In genomic region chr16:100989-101388, GRCh38 we compare ENCODE assay signal across 17 cellular contexts. TPM values are rescaled to one million over a fixed set of nuclear protein-coding genes. Genes with fewer than 3 reads are reported as not detected.
DNase-seq lines count a peak whose midpoint lies in the region; ATAC-seq and TF ChIP-seq lines count a peak whose summit lies in the region.
"Had no signal": no experiment of that assay in that cellular context is flagged by ENCODE, and none has a peak within 500 bp of the region (broad histone marks: within the 10 kb centered on the region; RNA-seq: fewer than 3 reads in every experiment).

No MANE protein-coding gene starts in this region.

- TF ChIP-seq POLR2A in esophagus squamous epithelium (IDR thresholded peaks at IDR 0.05) (no peak), gastrocnemius medialis (IDR thresholded peaks at IDR 0.05) (no peak)

- TF ChIP-seq CTCF in heart right ventricle (IDR thresholded peaks at IDR 0.05) = no peak
- no peak for TF ChIP-seq CTCF in esophagus squamous epithelium (IDR thresholded peaks at IDR 0.05)
- TF ChIP-seq CTCF in gastrocnemius medialis (IDR thresholded peaks at IDR 0.05 in 4 of 5, conservative IDR thresholded peaks at IDR 0.05 in 1 of 5) = no peak
- no peak for TF ChIP-seq CTCF in upper lobe of right lung (IDR thresholded peaks at IDR 0.05)

- H3K27ac ChIP-seq in heart right ventricle (peak overlapping the region in 9 of 10 donors; percentile 39 to 85 (median 79)), esophagus squamous epithelium (peak overlapping the region in 3 of 4 donors; percentile 70 to 75 (median 71)), gastrocnemius medialis (peak overlapping the region; percentile 75 to 88 (median 84)), upper lobe of right lung (peak overlapping the region; percentile 76)
- H3K27ac ChIP-seq: BLaER1 treated with 17β-estradiol and CSF1 and Interleukin-3, amounts not matched to agents 10 nM and 100 nM had no signal

- DNase-seq in heart right ventricle (no peak), left ventricle myocardium superior (no peak), esophagus squamous epithelium (lab: John Stamatoyannopoulos, UW) (no peak), gastrocnemius medialis (no peak), upper lobe of right lung (no peak)
- DNase-seq: GF-D8, Karpas-422, NCI-H1417, NCI-H1930, NCI-H2171, NCI-H510A, NCI-H82 had no signal

- ATAC-seq in heart right ventricle (no peak), left ventricle myocardium superior (no peak), gastrocnemius medialis (no peak), upper lobe of right lung (no peak), GM18867 (IDR thresholded peaks at IDR 0.05; ENCODE audit: unreplicated experiment) (no peak), HG02973 (IDR thresholded peaks at IDR 0.05; ENCODE audit: unreplicated experiment) (no peak), GM21515 (IDR thresholded peaks at IDR 0.05; ENCODE audit: unreplicated experiment) (no peak)
- ATAC-seq: Panc1 had no signal

- H3K27me3 ChIP-seq in heart right ventricle (no peaks in the 10 kb centered on the region), esophagus squamous epithelium (no peaks in the 10 kb centered on the region), gastrocnemius medialis (no peaks in the 10 kb centered on the region), upper lobe of right lung (no peaks in the 10 kb centered on the region)
- H3K27me3 ChIP-seq: BLaER1 treated with 17β-estradiol and CSF1 and Interleukin-3, amounts not matched to agents 10 nM and 100 nM had no signal

- H3K9me3 ChIP-seq in heart right ventricle = no peaks in the 10 kb centered on the region
- H3K9me3 ChIP-seq in esophagus squamous epithelium = no peaks in the 10 kb centered on the region
- no peaks in the 10 kb centered on the region for H3K9me3 ChIP-seq in gastrocnemius medialis
- no peaks in the 10 kb centered on the region for H3K9me3 ChIP-seq in upper lobe of right lung
- H3K9me3 ChIP-seq: BLaER1 treated with 17β-estradiol and CSF1 and Interleukin-3, amounts not matched to agents 10 nM and 100 nM had no signal

- H3K4me1 ChIP-seq in heart right ventricle (peaks cover 9 to 54% (median 31%) of the 10 kb centered on the region in 9 donors), esophagus squamous epithelium (peaks cover 0 to 35% (median 5%) of the 10 kb centered on the region in 3 donors), gastrocnemius medialis (peaks cover 61 to 65% of the 10 kb centered on the region in 2 donors), upper lobe of right lung (peaks cover 20% of the 10 kb centered on the region)

- no peak overlapping the region for H3K4me3 ChIP-seq in heart right ventricle
- no peak overlapping the region for H3K4me3 ChIP-seq in esophagus squamous epithelium
- H3K4me3 ChIP-seq in gastrocnemius medialis = no peak overlapping the region
- H3K4me3 ChIP-seq in upper lobe of right lung = no peak overlapping the region
- H3K4me3 ChIP-seq: BLaER1 treated with 17β-estradiol and CSF1 and Interleukin-3, amounts not matched to agents 10 nM and 100 nM had no signal

- H3K36me3 ChIP-seq in heart right ventricle = peaks cover 0 to 47% (median 0%) of the 10 kb centered on the region in 9 donors
- H3K36me3 ChIP-seq in esophagus squamous epithelium = peaks cover 3 to 63% (median 9%) of the 10 kb centered on the region in 3 donors
- peaks cover 0 to 6% of the 10 kb centered on the region in 2 donors for H3K36me3 ChIP-seq in gastrocnemius medialis
- H3K36me3 ChIP-seq in upper lobe of right lung = peaks cover 13% of the 10 kb centered on the region

- intact Hi-C loops in heart right ventricle (cut with DNase I) (no loop called here), left ventricle myocardium superior (cut with micrococcal nuclease) (no loop called here), esophagus squamous epithelium (cut with DNase I) (no loop called here), gastrocnemius medialis (cut with DNase I; ENCODE audit: low total_unique reads) (no loop called here), upper lobe of right lung (cut with DNase I) (no loop called here)

- in situ Hi-C loops in gastrocnemius medialis (cut with MboI; ENCODE audit: low sequenced_read_pairs in 4 of 4) = no loop called here

- 78 to 83% methylated on average over 5 of the region's 5 CpGs for WGBS in heart right ventricle, 2 donors
- WGBS in esophagus squamous epithelium, 2 donors = 69 to 82% methylated on average over 5 of the region's 5 CpGs

RNA-seq across cellular contexts. Expression of gene MPG, which starts 23.0 kb away (rescaled TPM):
- total RNA-seq in heart right ventricle (10 to 100 TPM; 32.2 to 44.7 (median 38.6) TPM), left ventricle myocardium superior (31.2 TPM), esophagus squamous epithelium (10 to 100 TPM; 47.4 to 72.1 (median 68.3) TPM), gastrocnemius medialis (100 to 1,000 TPM in 1 of 4 donors, 10 to 100 TPM in 3; 75.0 to 124 (median 83.0) TPM), upper lobe of right lung (42.5 TPM)
- 10 to 100 TPM; 68.2 to 88.5 TPM for polyA plus RNA-seq in heart right ventricle

RNA-seq across cellular contexts. Expression of gene RHBDF1, which starts 28.6 kb away (rescaled TPM):
- total RNA-seq in heart right ventricle (10 to 100 TPM; 18.5 to 27.8 (median 24.3) TPM), left ventricle myocardium superior (20.0 TPM), esophagus squamous epithelium (10 to 100 TPM; 13.3 to 38.3 (median 24.2) TPM), gastrocnemius medialis (10 to 100 TPM in 1 of 4 donors, 1 to 10 TPM in 3; 5.6 to 22.6 (median 9.1) TPM), upper lobe of right lung (48.4 TPM)
- polyA plus RNA-seq in heart right ventricle = 10 to 100 TPM; 36.9 to 89.8 TPM

RNA-seq across cellular contexts. Expression of gene NPRL3, which starts 37.5 kb away (rescaled TPM):
- total RNA-seq in heart right ventricle (10 to 100 TPM; 19.0 to 28.8 (median 22.3) TPM), left ventricle myocardium superior (21.7 TPM), esophagus squamous epithelium (10 to 100 TPM; 14.5 to 28.0 (median 18.8) TPM), gastrocnemius medialis (10 to 100 TPM; 12.4 to 24.1 (median 19.4) TPM), upper lobe of right lung (30.6 TPM)
- 10 to 100 TPM; 16.2 to 19.6 TPM for polyA plus RNA-seq in heart right ventricle

RNA-seq across cellular contexts. Expression of gene SNRNP25, which starts 47.4 kb away (rescaled TPM):
- 10 to 100 TPM; 45.6 to 86.6 (median 56.6) TPM for total RNA-seq in heart right ventricle
- polyA plus RNA-seq in heart right ventricle = 100 to 1,000 TPM in 1 of 2 donors, 10 to 100 TPM in 1; 80.4 to 109 TPM
- 72.8 TPM for total RNA-seq in left ventricle myocardium superior
- total RNA-seq in esophagus squamous epithelium = 10 to 100 TPM; 12.4 to 30.0 (median 17.9) TPM
- 10 to 100 TPM; 42.8 to 77.6 (median 69.7) TPM for total RNA-seq in gastrocnemius medialis
- total RNA-seq in upper lobe of right lung = 11.6 TPM

RNA-seq across cellular contexts. Expression of gene POLR3K, which starts 47.6 kb away (rescaled TPM):
- total RNA-seq in heart right ventricle = 10 to 100 TPM in 7 of 10 donors, 1 to 10 TPM in 3; 9.1 to 11.8 (median 10.5) TPM
- polyA plus RNA-seq in heart right ventricle = 10 to 100 TPM in 1 of 2 donors, 1 to 10 TPM in 1; 6.7 to 19.2 TPM
- 12.9 TPM for total RNA-seq in left ventricle myocardium superior
- 1 to 10 TPM; 3.1 to 8.6 (median 4.8) TPM for total RNA-seq in esophagus squamous epithelium
- 1 to 10 TPM; 2.2 to 3.7 (median 2.9) TPM for total RNA-seq in gastrocnemius medialis
- total RNA-seq in upper lobe of right lung = 12.0 TPM
